24 cellular contexts compared by ENCODE assay signal in the genomic region with DNA sequence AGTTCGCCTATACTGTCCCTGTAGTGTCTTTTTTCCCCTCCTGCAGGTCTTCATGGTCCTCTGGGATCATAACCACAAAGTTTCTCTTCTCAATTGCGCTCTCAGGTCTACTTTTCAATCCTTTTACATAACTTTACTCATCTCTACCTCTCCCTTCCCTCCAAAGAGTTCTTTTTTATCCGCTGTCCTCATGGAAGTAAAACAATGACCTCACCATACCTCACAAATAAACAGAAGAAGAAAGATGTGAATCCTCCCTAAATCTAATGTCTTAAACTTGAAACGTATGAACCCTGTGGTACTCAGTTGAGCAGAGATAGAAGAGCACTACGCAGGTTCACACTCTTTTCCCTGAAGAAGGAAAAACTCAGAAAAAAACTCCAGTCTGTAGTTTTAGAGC. TPM values are rescaled to one million over a fixed set of nuclear protein-coding genes. Genes with fewer than 3 reads are reported as not detected.
DNase-seq lines count a peak whose midpoint lies in the region; ATAC-seq and TF ChIP-seq lines count a peak whose summit lies in the region.
"Had no signal": no experiment of that assay in that cellular context is flagged by ENCODE, and none has a peak within 500 bp of the region (broad histone marks: within the 10 kb centered on the region; RNA-seq: fewer than 3 reads in every experiment).

No MANE protein-coding gene starts in this region.

- H3K27ac Mint-ChIP-seq in activated naive CD4-positive, alpha-beta T cell treated with anti-CD3 and anti-CD28 coated beads, Interleukin-2, amount 50 U/mL, for 24 hours = peak overlapping the region; percentile 87
- peak overlapping the region; percentile 91 to 98 (median 91) for H3K27ac Mint-ChIP-seq in IgD-negative memory B cell
- peak overlapping the region; percentile 60 for H3K27ac Mint-ChIP-seq in activated naive CD8-positive, alpha-beta T cell treated with anti-CD3 and anti-CD28 coated beads, Interleukin-2, amount 50 U/mL, for 24 hours
- H3K27ac Mint-ChIP-seq in stimulated activated memory B cell treated with anti-CD40 and anti-IgM and Interleukin-4, amounts not matched to agents 10 μg/mL and 1 μg/mL and 100 μg/mL, for 72 hours = peak overlapping the region; percentile 100
- H3K27ac Mint-ChIP-seq: stimulated activated effector memory CD8-positive, alpha-beta T cell treated with anti-CD3 and anti-CD28 coated beads, Interleukin-12 subunit alpha, Interleukin-12 subunit beta, amount 100 ng/mL, for 72 hours had no signal

- no peak for ATAC-seq in activated naive CD8-positive, alpha-beta T cell treated with anti-CD3 and anti-CD28 coated beads, Interleukin-2, amount 50 U/mL, for 24 hours
- no peak for ATAC-seq in stimulated activated memory B cell treated with anti-CD40 and anti-IgM and Interleukin-4, amounts not matched to agents 10 μg/mL and 1 μg/mL and 100 μg/mL, for 72 hours
- ATAC-seq: left colon; stimulated activated effector memory CD8-positive, alpha-beta T cell treated with anti-CD3 and anti-CD28 coated beads, Interleukin-12 subunit alpha, Interleukin-12 subunit beta, amount 100 ng/mL, for 72 hours had no signal

- peaks cover 10% of the 10 kb centered on the region for H3K27me3 ChIP-seq in WERI-Rb-1 (ENCODE audit: insufficient read depth, low read depth, severe bottlenecking)
- H3K27me3 ChIP-seq: adrenal gland, breast epithelium, esophagus squamous epithelium had no signal

- H3K9me3 Mint-ChIP-seq in activated naive CD4-positive, alpha-beta T cell treated with anti-CD3 and anti-CD28 coated beads, Interleukin-2, amount 50 U/mL, for 24 hours = no peaks in the 10 kb centered on the region
- peaks cover 0 to 2% (median 0%) of the 10 kb centered on the region in 3 donors for H3K9me3 Mint-ChIP-seq in IgD-negative memory B cell
- no peaks in the 10 kb centered on the region for H3K9me3 Mint-ChIP-seq in activated naive CD8-positive, alpha-beta T cell treated with anti-CD3 and anti-CD28 coated beads, Interleukin-2, amount 50 U/mL, for 24 hours
- peaks cover 5% of the 10 kb centered on the region for H3K9me3 Mint-ChIP-seq in stimulated activated memory B cell treated with anti-CD40 and anti-IgM and Interleukin-4, amounts not matched to agents 10 μg/mL and 1 μg/mL and 100 μg/mL, for 72 hours
- H3K9me3 Mint-ChIP-seq: stimulated activated effector memory CD8-positive, alpha-beta T cell treated with anti-CD3 and anti-CD28 coated beads, Interleukin-12 subunit alpha, Interleukin-12 subunit beta, amount 100 ng/mL, for 72 hours had no signal

- H3K9me3 ChIP-seq in WERI-Rb-1 (ENCODE audit: severe bottlenecking) = no peaks in the 10 kb centered on the region
- H3K9me3 ChIP-seq: adrenal gland, breast epithelium, esophagus squamous epithelium had no signal

- no peak for DNase-seq in activated naive CD4-positive, alpha-beta T cell treated with Interleukin-2 at 50 U/mL for 16 hours
- DNase-seq in activated naive CD8-positive, alpha-beta T cell treated with anti-CD3 and anti-CD28 coated beads, Interleukin-2, amount 50 U/mL, for 24 hours = no peak
- DNase-seq in WERI-Rb-1 (no peak), activated gamma-delta T cell treated with Interleukin-2 at 50 U/mL for 16 hours (no peak), anterior cingulate cortex (lab: John Stamatoyannopoulos, UW) (no peak)
- DNase-seq: activated effector memory CD4-positive, alpha-beta T cell treated with Interleukin-2 at 50 U/mL for 16 hours; adrenal gland; DMS153; esophagus squamous epithelium; left colon; mesenchymal stem cell; MV-4-11; NCI-H146; NCI-H446 treated with DMSO at 0.1 percent for 48 hours; PC-9; Right ventricle myocardium superior; stimulated activated CD4-positive, alpha-beta T cell treated with anti-CD3 and anti-CD28 coated beads, Interleukin-2, amount 100 ng/mL, for 48 hours had no signal

- TF ChIP-seq CTCF in WERI-Rb-1 (IDR thresholded peaks at IDR 0.05; ENCODE audit: low read depth, low read length) = no peak

- no peaks in the 10 kb centered on the region for H3K36me3 Mint-ChIP-seq in activated naive CD4-positive, alpha-beta T cell treated with anti-CD3 and anti-CD28 coated beads, Interleukin-2, amount 50 U/mL, for 24 hours
- peaks cover 3% of the 10 kb centered on the region for H3K36me3 Mint-ChIP-seq in IgD-negative memory B cell
- H3K36me3 Mint-ChIP-seq in activated naive CD8-positive, alpha-beta T cell treated with anti-CD3 and anti-CD28 coated beads, Interleukin-2, amount 50 U/mL, for 24 hours (ENCODE audit: low read depth) = no peaks in the 10 kb centered on the region
- peaks cover 10% of the 10 kb centered on the region for H3K36me3 Mint-ChIP-seq in stimulated activated memory B cell treated with anti-CD40 and anti-IgM and Interleukin-4, amounts not matched to agents 10 μg/mL and 1 μg/mL and 100 μg/mL, for 72 hours

- no peaks in the 10 kb centered on the region for H3K36me3 ChIP-seq in WERI-Rb-1
- H3K36me3 ChIP-seq: adrenal gland, breast epithelium, esophagus squamous epithelium had no signal

- no peak overlapping the region for H3K27ac ChIP-seq in WERI-Rb-1
- H3K27ac ChIP-seq: adrenal gland, breast epithelium, C4-2B, esophagus squamous epithelium, PC-9 had no signal

- no peaks in the 10 kb centered on the region for H3K27me3 Mint-ChIP-seq in activated naive CD4-positive, alpha-beta T cell treated with anti-CD3 and anti-CD28 coated beads, Interleukin-2, amount 50 U/mL, for 24 hours
- no peaks in the 10 kb centered on the region for H3K27me3 Mint-ChIP-seq in IgD-negative memory B cell
- H3K27me3 Mint-ChIP-seq in activated naive CD8-positive, alpha-beta T cell treated with anti-CD3 and anti-CD28 coated beads, Interleukin-2, amount 50 U/mL, for 24 hours = no peaks in the 10 kb centered on the region
- no peaks in the 10 kb centered on the region for H3K27me3 Mint-ChIP-seq in stimulated activated memory B cell treated with anti-CD40 and anti-IgM and Interleukin-4, amounts not matched to agents 10 μg/mL and 1 μg/mL and 100 μg/mL, for 72 hours

- peak overlapping the region; percentile 61 for H3K4me3 Mint-ChIP-seq in activated naive CD4-positive, alpha-beta T cell treated with anti-CD3 and anti-CD28 coated beads, Interleukin-2, amount 50 U/mL, for 24 hours
- H3K4me3 Mint-ChIP-seq in IgD-negative memory B cell = peak overlapping the region; percentile 70 to 92 (median 81)
- H3K4me3 Mint-ChIP-seq in activated naive CD8-positive, alpha-beta T cell treated with anti-CD3 and anti-CD28 coated beads, Interleukin-2, amount 50 U/mL, for 24 hours = no peak overlapping the region
- peak overlapping the region; percentile 67 for H3K4me3 Mint-ChIP-seq in stimulated activated memory B cell treated with anti-CD40 and anti-IgM and Interleukin-4, amounts not matched to agents 10 μg/mL and 1 μg/mL and 100 μg/mL, for 72 hours
- H3K4me3 Mint-ChIP-seq: stimulated activated effector memory CD8-positive, alpha-beta T cell treated with anti-CD3 and anti-CD28 coated beads, Interleukin-12 subunit alpha, Interleukin-12 subunit beta, amount 100 ng/mL, for 72 hours had no signal

- peaks cover 51% of the 10 kb centered on the region for H3K4me1 Mint-ChIP-seq in activated naive CD4-positive, alpha-beta T cell treated with anti-CD3 and anti-CD28 coated beads, Interleukin-2, amount 50 U/mL, for 24 hours
- peaks cover 48 to 74% (median 66%) of the 10 kb centered on the region in 3 donors for H3K4me1 Mint-ChIP-seq in IgD-negative memory B cell
- H3K4me1 Mint-ChIP-seq in activated naive CD8-positive, alpha-beta T cell treated with anti-CD3 and anti-CD28 coated beads, Interleukin-2, amount 50 U/mL, for 24 hours = peaks cover 67% of the 10 kb centered on the region
- H3K4me1 Mint-ChIP-seq in stimulated activated memory B cell treated with anti-CD40 and anti-IgM and Interleukin-4, amounts not matched to agents 10 μg/mL and 1 μg/mL and 100 μg/mL, for 72 hours = peaks cover 85% of the 10 kb centered on the region

- H3K4me3 ChIP-seq in WERI-Rb-1 (ENCODE audit: low read depth, low read length) = no peak overlapping the region
- H3K4me3 ChIP-seq: adrenal gland, breast epithelium, esophagus squamous epithelium, PC-9, smooth muscle cell had no signal

RNA-seq across cellular contexts. Expression of gene HLA-DQA1, which starts 12.1 kb away (rescaled TPM):
- polyA plus RNA-seq in IgD-negative memory B cell = 377 TPM
- polyA plus RNA-seq: smooth muscle cell had no signal

RNA-seq across cellular contexts. Expression of gene HLA-DRB1, which starts 35.5 kb away (rescaled TPM):
- 1,928 TPM for polyA plus RNA-seq in IgD-negative memory B cell

RNA-seq across cellular contexts. Expression of gene HLA-DQB1, which starts 41.3 kb away (rescaled TPM):
- 155 TPM for polyA plus RNA-seq in IgD-negative memory B cell
